ENCODE assay signal across 8 cellular contexts in the genomic region with DNA sequence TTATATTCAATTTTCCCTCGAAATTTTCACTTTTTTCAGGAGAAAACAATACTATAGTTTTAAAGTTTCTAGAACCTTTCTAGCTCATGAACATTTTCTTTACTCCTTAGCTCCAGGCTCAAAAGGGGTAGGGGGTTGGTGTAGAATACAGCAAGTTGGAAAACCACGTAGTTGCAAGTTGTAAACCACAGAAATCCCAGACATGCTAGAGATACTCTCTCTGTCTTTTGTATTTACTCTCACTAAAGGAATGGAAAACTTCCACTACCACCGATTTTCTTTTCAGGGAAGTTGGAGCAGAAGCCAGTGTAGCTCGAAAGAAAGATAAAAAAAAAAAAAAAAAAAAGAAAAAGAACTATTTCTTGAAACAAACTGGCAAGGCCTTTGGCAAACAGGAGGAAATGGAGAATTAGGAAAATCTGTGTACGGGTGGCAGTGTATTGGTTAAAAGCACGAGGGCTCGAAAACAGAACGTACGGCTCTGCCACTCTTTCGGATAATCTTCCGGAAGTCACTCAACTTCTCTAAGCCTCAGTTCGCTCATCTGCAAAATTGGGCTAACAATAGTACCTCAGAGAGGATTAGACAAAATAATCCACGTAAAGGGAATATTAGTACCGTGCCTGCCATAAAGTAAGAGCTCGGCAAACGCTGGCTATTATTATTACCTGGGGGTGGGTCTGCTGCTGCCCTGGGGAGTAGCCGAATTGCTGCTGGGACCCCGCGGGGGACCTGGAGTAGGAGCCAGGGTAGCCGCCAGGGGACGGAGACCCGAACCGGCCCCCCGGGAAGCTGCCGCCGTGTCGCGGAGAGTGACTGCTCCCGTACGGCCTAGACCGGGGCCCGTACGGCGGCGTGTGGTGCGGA. TPM values are rescaled to one million over a fixed set of nuclear protein-coding genes. Genes with fewer than 3 reads are reported as not detected.
DNase-seq lines count a peak whose midpoint lies in the region; ATAC-seq and TF ChIP-seq lines count a peak whose summit lies in the region.

No MANE protein-coding gene starts in this region.

- no peak overlapping the region for H3K18ac ChIP-seq in IMR-90 (ENCODE audit: low read depth, low read length)

- CTCF ChIA-PET in IMR-90 (lab: Yijun Ruan, JAX), result interaction anchor here (0.6 kb wide), 1 partner anchor 176 kb away, joined by 8 read pairs; no protein-coding TSS in a partner anchor

- H3K56ac ChIP-seq in IMR-90 (ENCODE audit: extremely low read depth, insufficient read depth, low read length), result peak overlapping the region; percentile 74

- no peak for TF ChIP-seq POLR2A in IMR-90 (IDR thresholded peaks at IDR 0.05; ENCODE audit: low read depth, low read length)

- intact Hi-C loops in IMR-90 (cut with micrococcal nuclease), result loop anchor here (1.0 to 2.0 kb wide), 3 partner anchors 87 to 237 kb away; no protein-coding TSS in a partner anchor
- intact Hi-C loops in heart right ventricle (cut with DNase I), result loop anchor here in 4 of 10 donors (1.0 to 10.0 kb wide), 4 partner anchors 184 to 239 kb away; no protein-coding TSS in a partner anchor

- peak overlapping the region; percentile 99 for H2AFZ ChIP-seq in IMR-90 (replicated peaks; ENCODE audit: low read length, poor library complexity)

- H3K9ac ChIP-seq in IMR-90 (ENCODE audit: low read depth, low read length) (peak overlapping the region; percentile 75), rectal smooth muscle tissue (ENCODE audit: low read length) (peak overlapping the region; percentile 81)

- peak overlapping the region in 1 of 2 experiments; percentile 64; a peak in 2 of 4 replicates for H4K8ac ChIP-seq in IMR-90 (ENCODE audit: low read depth in 2 of 2, low read length in 2 of 2)

- H3K23ac ChIP-seq in IMR-90 (ENCODE audit: low read depth, low read length), result peak overlapping the region; percentile 15; the same call in 1 of the 2 replicates

- no peak overlapping the region for H2BK120ac ChIP-seq in IMR-90 (ENCODE audit: low read depth, low read length)

- in situ Hi-C loops in IMR-90 (cut with MboI; ENCODE audit: low sequenced_read_pairs), result no loop called here

- H3K9me1 ChIP-seq in IMR-90 (ENCODE audit: insufficient read depth, low read length), result no peaks in the 10 kb centered on the region; the same call in 1 of the 2 replicates

- dilution Hi-C loops in IMR-90 (cut with HindIII; ENCODE audit: low sequenced_read_pairs, unreplicated experiment), result no loop called here

- peaks cover 6 to 34% of the 10 kb centered on the region in 2 experiments; a peak in 3 of 4 replicates for H3K79me1 ChIP-seq in IMR-90 (ENCODE audit: low read depth in 1 of 2, low read length in 2 of 2)

- peak overlapping the region; percentile 41 for H2BK5ac ChIP-seq in IMR-90 (ENCODE audit: low read depth, low read length, poor library complexity, severe bottlenecking)

- BruUV-seq in IMR-90 (replicated peaks; lab: Mats Ljungman, UMichigan), result TSS peak; percentile 68

- H2BK15ac ChIP-seq in IMR-90 (ENCODE audit: low read depth, low read length), result no peak overlapping the region

- 0 out of 2 replicates have a peak overlapping the region, but pooled peaks have one; percentile 8 for H4K91ac ChIP-seq in IMR-90 (ENCODE audit: insufficient read depth, low read depth, low read length)

- H3K27ac ChIP-seq in IMR-90 (ENCODE audit: insufficient read depth, low read length) (peak overlapping the region; percentile 75), heart right ventricle (peak overlapping the region; percentile 89 to 96 (median 91)), rectal smooth muscle tissue (ENCODE audit: low read depth, low read length) (peak overlapping the region; percentile 93)

- H3K4me2 ChIP-seq in IMR-90 (ENCODE audit: low read depth, low read length), result peak overlapping the region; percentile 99

- H3K27ac Mint-ChIP-seq in activated naive CD4-positive, alpha-beta T cell treated with anti-CD3 and anti-CD28 coated beads, Interleukin-2, amount 50 U/mL, for 72 hours, result peak overlapping the region; percentile 91 to 94

- DNase-seq in DMS53 treated with DMSO at 0.1 percent for 48 hours (lab: John Stamatoyannopoulos, UW; ENCODE audit: unreplicated experiment) (peak; percentile 47), IMR-90 (peak; percentile 4), heart right ventricle (no peak), NCI-H2171 treated with DMSO at 0.1 percent for 48 hours (lab: John Stamatoyannopoulos, UW) (no peak), NCI-H2081 treated with DMSO at 0.1 percent for 48 hours (lab: John Stamatoyannopoulos, UW) (no peak)
- DNase-seq in activated naive CD4-positive, alpha-beta T cell treated with anti-CD3 and anti-CD28 coated beads, Interleukin-2, amount 50 U/mL, for 72 hours (ENCODE audit: low spot score in 2 of 2), result no peak

- peaks cover 0 to 14% of the 10 kb centered on the region in 2 donors for H3K36me3 Mint-ChIP-seq in activated naive CD4-positive, alpha-beta T cell treated with anti-CD3 and anti-CD28 coated beads, Interleukin-2, amount 50 U/mL, for 72 hours

- 0% methylated on average over 1 of the region's 36 CpGs; no CpG with 5 or more reads in 1 of the 2 experiments for WGBS in IMR-90 (ENCODE audit: extremely low coverage in 2 of 2, insufficient read length in 1 of 2), 2 experiments
- 1% methylated on average over 36 of the region's 36 CpGs for WGBS in heart right ventricle, 2 donors

- no peak overlapping the region for H2BK20ac ChIP-seq in IMR-90 (ENCODE audit: low read depth, low read length)

- H3K4me1 ChIP-seq in IMR-90 (ENCODE audit: control insufficient read depth, insufficient read depth, low read length), result no peaks in the 10 kb centered on the region
- peaks cover 0 to 42% (median 38%) of the 10 kb centered on the region in 9 donors for H3K4me1 ChIP-seq in heart right ventricle
- H3K4me1 ChIP-seq in rectal smooth muscle tissue (ENCODE audit: control insufficient read depth, insufficient read depth, low read length), result peaks cover 9% of the 10 kb centered on the region

- POLR2A ChIA-PET in IMR-90 (lab: Charles Lee; ENCODE audit: unreplicated experiment), result interaction anchor here (0.6 kb wide), 2 partner anchors 17 to 233 kb away, joined by 4 to 12 read pairs; no protein-coding TSS in a partner anchor

- H3K27me3 ChIP-seq in IMR-90 (ENCODE audit: control insufficient read depth, insufficient read depth, low read length), result no peaks in the 10 kb centered on the region
- H3K27me3 ChIP-seq in heart right ventricle, result peaks cover 0 to 15% (median 0%) of the 10 kb centered on the region in 7 donors
- H3K27me3 ChIP-seq in rectal smooth muscle tissue (ENCODE audit: control insufficient read depth, insufficient read depth, low read length), result no peaks in the 10 kb centered on the region

- H3K36me3 ChIP-seq in IMR-90 (ENCODE audit: control insufficient read depth, insufficient read depth, low read length), result no peaks in the 10 kb centered on the region; the same call in 1 of the 2 replicates
- H3K36me3 ChIP-seq in heart right ventricle, result peaks cover 0 to 15% (median 0%) of the 10 kb centered on the region in 9 donors
- H3K36me3 ChIP-seq in rectal smooth muscle tissue (ENCODE audit: control insufficient read depth, insufficient read depth, low read length), result no peaks in the 10 kb centered on the region

- peak; percentile 42 for ATAC-seq in GM19467 (IDR thresholded peaks at IDR 0.05; ENCODE audit: unreplicated experiment)
- ATAC-seq in IMR-90 (ENCODE audit: low read depth), result peak; percentile 59
- ATAC-seq in activated naive CD4-positive, alpha-beta T cell treated with anti-CD3 and anti-CD28 coated beads, Interleukin-2, amount 50 U/mL, for 72 hours, result peak in 1 of 2 donors; percentile 6
- ATAC-seq in heart right ventricle, result peak; percentile 69 to 88 (median 82)

- no peak for TF ChIP-seq RAD21 in IMR-90 (IDR thresholded peaks at IDR 0.05; ENCODE audit: low read length)

- no peaks in the 10 kb centered on the region for H4K20me1 ChIP-seq in IMR-90 (ENCODE audit: insufficient read depth, low read length)

- H2AK9ac ChIP-seq in IMR-90 (replicated peaks; ENCODE audit: low read depth, low read length, poor library complexity), result peak overlapping the region; percentile 90

- H3K9me3 ChIP-seq in IMR-90 (ENCODE audit: control insufficient read depth, insufficient read depth, low read length), result no peaks in the 10 kb centered on the region
- no peaks in the 10 kb centered on the region for H3K9me3 ChIP-seq in heart right ventricle

- peak overlapping the region; percentile 11 for H3K14ac ChIP-seq in IMR-90 (replicated peaks; ENCODE audit: low read depth, low read length)

- no peak overlapping the region for H2AK5ac ChIP-seq in IMR-90 (ENCODE audit: low read depth, low read length)

- H3K4ac ChIP-seq in IMR-90 (ENCODE audit: low read depth, low read length), result peak overlapping the region; percentile 0; the same call in 1 of the 2 replicates

- H3K4me3 ChIP-seq in IMR-90 (ENCODE audit: insufficient read depth, low read depth, low read length), result peak overlapping the region; percentile 87
- H3K4me3 ChIP-seq in heart right ventricle, result peak overlapping the region; percentile 63 to 99 (median 88)
- peak overlapping the region; percentile 93 for H3K4me3 ChIP-seq in rectal smooth muscle tissue (ENCODE audit: low read length)

- peak overlapping the region; percentile 3; the same call in 1 of the 2 replicates for H4K5ac ChIP-seq in IMR-90 (ENCODE audit: low read depth, low read length)

- TF ChIP-seq CTCF in IMR-90 (conservative IDR thresholded peaks at IDR 0.05; ENCODE audit: low read depth, low read length), result 0 out of 2 replicates have a peak, but pooled peaks have one; percentile 0
- TF ChIP-seq CTCF in heart right ventricle (IDR thresholded peaks at IDR 0.05), result no peak

- no peaks in the 10 kb centered on the region for H3K9me3 Mint-ChIP-seq in activated naive CD4-positive, alpha-beta T cell treated with anti-CD3 and anti-CD28 coated beads, Interleukin-2, amount 50 U/mL, for 72 hours

TF ChIP-seq in IMR-90, 13 proteins besides CTCF, POLR2A, EP300 and RAD21 (continues in another document):
- TF ChIP-seq FOS (IDR thresholded peaks at IDR 0.05; ENCODE audit: low read depth, low read length), result no peak
- TF ChIP-seq MXI1 (IDR thresholded peaks at IDR 0.05; ENCODE audit: borderline replicate concordance, low read depth, low read length), result 0 out of 2 replicates have a peak, but pooled peaks have one; percentile 9

RNA-seq across cellular contexts. Expression of a gene that starts 0.6 kb away (rescaled TPM):
- 12.7 and 13.9 TPM in 2 replicates for total RNA-seq in IMR-90 (2012; rRNA removed)
- 28.9 and 35.9 TPM in 2 replicates for polyA plus RNA-seq in IMR-90 (2012; rRNA removed)
- 24.6 and 43.0 TPM in 2 replicates for polyA plus RNA-seq in IMR-90 (2012; cell fraction: cytosol; rRNA removed)
- 13.3 and 21.4 TPM in 2 replicates for polyA plus RNA-seq in IMR-90 (2012; cell fraction: nucleus; rRNA removed; ENCODE audit: low replicate concordance)
- 10 to 100 TPM; 24.8 to 42.0 TPM for total RNA-seq in activated naive CD4-positive, alpha-beta T cell treated with anti-CD3 and anti-CD28 coated beads, Interleukin-2, amount 50 U/mL, for 72 hours
- 10 to 100 TPM; 11.3 to 19.1 (median 15.6) TPM for total RNA-seq in heart right ventricle
- polyA plus RNA-seq in heart right ventricle, result 10 to 100 TPM; 21.7 to 30.7 TPM

RNA-seq across cellular contexts. Expression of a gene that starts 1.0 kb away (rescaled TPM):
- total RNA-seq in IMR-90 (2012; rRNA removed) (5.9 and 7.5 TPM in 2 replicates), heart right ventricle (1 to 10 TPM; 3.5 to 8.1 (median 6.4) TPM)
- polyA plus RNA-seq in IMR-90 (2012; rRNA removed) (8.3 and 8.9 TPM in 2 replicates), heart right ventricle (1 to 10 TPM; 1.2 to 2.4 TPM)
- 3.9 and 4.1 TPM in 2 replicates for polyA plus RNA-seq in IMR-90 (2012; cell fraction: cytosol; rRNA removed)
- polyA plus RNA-seq in IMR-90 (2012; cell fraction: nucleus; rRNA removed; ENCODE audit: low replicate concordance), result 1.4 and 5.2 TPM in 2 replicates
- total RNA-seq in activated naive CD4-positive, alpha-beta T cell treated with anti-CD3 and anti-CD28 coated beads, Interleukin-2, amount 50 U/mL, for 72 hours, result 1 to 10 TPM; 1.1 to 1.8 TPM

Comparison
In these comparisons a context has a peak if more than half of its experiments do, and no peak if none do; other contexts are left out.
1. DNase-seq: peak in DMS53 treated with DMSO at 0.1 percent for 48 hours (single experiment) and IMR-90 (single experiment); none in activated naive CD4-positive, alpha-beta T cell treated with anti-CD3 and anti-CD28 coated beads, Interleukin-2, amount 50 U/mL, for 72 hours (0 of 2), heart right ventricle (0 of 2), NCI-H2171 treated with DMSO at 0.1 percent for 48 hours (single experiment) and NCI-H2081 treated with DMSO at 0.1 percent for 48 hours (single experiment).
2. Peak in every context shown above with its lines, with median percentiles within 50 percentile points of each other: H3K27ac ChIP-seq and H3K4me3 ChIP-seq.